Comparison of ENCODE assay signal across 10 cellular contexts in the genomic region with DNA sequence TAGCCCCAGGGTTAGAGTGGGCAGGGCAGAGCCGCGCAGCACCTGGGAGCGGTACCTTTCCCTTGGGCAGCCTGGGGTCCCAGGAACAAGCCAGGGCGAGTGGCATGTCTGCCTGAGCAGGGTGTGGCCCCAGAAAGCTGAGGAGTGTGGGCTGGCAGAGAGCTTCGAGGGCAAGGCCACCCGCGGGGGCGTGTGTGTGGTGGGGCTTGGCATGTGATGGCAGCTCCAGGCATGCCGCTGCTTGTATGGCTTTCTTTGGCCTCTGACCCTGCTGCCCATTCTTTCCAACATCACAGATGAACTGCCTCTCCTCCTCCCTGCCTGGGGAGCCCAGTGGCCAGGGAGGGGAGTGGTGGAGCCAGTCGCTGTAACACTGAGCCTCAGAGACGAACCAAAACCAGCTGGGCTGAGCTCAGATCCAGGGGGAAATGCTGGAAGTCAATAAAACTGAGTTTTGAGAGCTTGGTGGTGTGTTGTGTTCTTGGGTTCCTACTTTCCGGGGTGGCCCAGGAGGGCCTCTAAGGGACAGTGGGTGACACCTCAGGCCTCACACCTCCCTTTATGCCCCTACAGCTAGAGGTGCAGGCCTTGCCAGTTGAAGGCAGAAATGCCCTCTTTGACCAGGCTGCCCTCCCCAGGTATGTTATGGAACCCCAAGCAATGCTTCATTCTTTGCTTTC. TPM values are rescaled to one million over a fixed set of nuclear protein-coding genes. Genes with fewer than 3 reads are reported as not detected.
DNase-seq lines count a peak whose midpoint lies in the region; ATAC-seq, FAIRE-seq and TF ChIP-seq lines count a peak whose summit lies in the region.
"Had no signal": no experiment of that assay in that cellular context is flagged by ENCODE, and none has a peak within 500 bp of the region (broad histone marks: within the 10 kb centered on the region; RNA-seq: fewer than 3 reads in every experiment).

No MANE protein-coding gene starts in this region.

- H3K27ac Mint-ChIP-seq in activated naive CD4-positive, alpha-beta T cell treated with anti-CD3 and anti-CD28 coated beads, Interleukin-2, amount 50 U/mL, for 72 hours: peak overlapping the region; percentile 69 to 76

- intact Hi-C loops in K562 (cut with micrococcal nuclease): no loop called here

- WGBS in K562 (ENCODE audit: insufficient coverage, low coverage, missing lambda C conversion rate): 82% methylated on average over 8 of the region's 12 CpGs
- WGBS in urinary bladder: 76% methylated on average over 12 of the region's 12 CpGs

- TF ChIP-seq RAD21 in K562 (CRISPR knock-in tag; conservative IDR thresholded peaks at IDR 0.05 in 1 of 2, IDR thresholded peaks at IDR 0.05 in 1 of 2): no peak

- H3K4me1 ChIP-seq in K562 (replicated peaks in 1 of 2; ENCODE audit: control insufficient read depth in 2 of 2, insufficient read depth in 2 of 2, low read length in 2 of 2): peaks cover 39 to 72% of the 10 kb centered on the region in 2 experiments
- no peaks in the 10 kb centered on the region for H3K4me1 ChIP-seq in urinary bladder (ENCODE audit: insufficient read depth)

- H3K4me3 ChIP-seq in K562 (no peak overlapping the region), urinary bladder (ENCODE audit: low read depth, low read length) (no peak overlapping the region)
- H3K4me3 ChIP-seq: lower lobe of right lung had no signal

- CTCF ChIA-PET in K562 (lab: Yijun Ruan, JAX; ENCODE audit: low intra/inter-chr PET ratio): no interaction called here

- peak overlapping the region; percentile 19; the same call in 1 of the 3 replicates for H3K27ac ChIP-seq in K562 (ENCODE audit: extremely low read depth, low read depth, low read length)
- peak overlapping the region; percentile 51 for H3K27ac ChIP-seq in urinary bladder (ENCODE audit: low read depth)
- H3K27ac ChIP-seq: lower lobe of right lung had no signal

- TF ChIP-seq CTCF in K562 (IDR thresholded peaks at IDR 0.05 in 2 of 3, conservative IDR thresholded peaks at IDR 0.05 in 1 of 3; ENCODE audit: insufficient read depth in 2 of 3, low read depth in 1 of 3, low read length in 3 of 3): no peak

- no peaks in the 10 kb centered on the region for H3K9me3 ChIP-seq in K562 (replicated peaks; ENCODE audit: control insufficient read depth, insufficient read depth, low read depth, low read length)
- H3K9me3 ChIP-seq: lower lobe of right lung had no signal

- H4K20me1 ChIP-seq in K562 (replicated peaks; ENCODE audit: control insufficient read depth, insufficient read depth, low read length): no peaks in the 10 kb centered on the region

- H3K36me3 Mint-ChIP-seq in activated naive CD4-positive, alpha-beta T cell treated with anti-CD3 and anti-CD28 coated beads, Interleukin-2, amount 50 U/mL, for 72 hours: no peaks in the 10 kb centered on the region

- POLR2A ChIA-PET in K562 (lab: Yijun Ruan, JAX): interaction anchor here (1.2 kb wide), 1 partner anchor 11 kb away, joined by 3 read pairs; no protein-coding TSS in a partner anchor

- in situ Hi-C loops in K562 (cut with MboI): no loop called here

- no peak for TF ChIP-seq POLR2A in K562 (conservative IDR thresholded peaks at IDR 0.05)

- H3K36me3 ChIP-seq in K562 (ENCODE audit: control insufficient read depth, insufficient read depth, low read length): no peaks in the 10 kb centered on the region
- H3K36me3 ChIP-seq in urinary bladder (ENCODE audit: insufficient read depth): peaks cover 4% of the 10 kb centered on the region

- DNase-seq in activated naive CD4-positive, alpha-beta T cell treated with anti-CD3 and anti-CD28 coated beads, Interleukin-2, amount 50 U/mL, for 72 hours (ENCODE audit: low spot score in 2 of 2): peak in 1 of 2 donors; percentile 53
- no peak for DNase-seq in activated naive CD4-positive, alpha-beta T cell treated with anti-CD3 and anti-CD28 coated beads, Interleukin-2, amount 50 U/mL, for 16 hours
- no peak for DNase-seq in K562 (ENCODE audit: extremely low read depth in 1 of 4, low spot score in 3 of 4)
- DNase-seq in midbrain (lab: John Stamatoyannopoulos, UW): peak; percentile 45
- no peak for DNase-seq in stimulated activated CD4-positive, alpha-beta T cell treated with anti-CD3 and anti-CD28 coated beads, Interleukin-4, amount 100 ng/mL, for 4 hours
- DNase-seq in NOMO-1 (lab: John Stamatoyannopoulos, UW; ENCODE audit: unreplicated experiment in 2 of 2): no peak
- DNase-seq: lower lobe of right lung had no signal

- TF ChIP-seq EP300 in K562 (IDR thresholded peaks at IDR 0.05; ENCODE audit: low read length): no peak

- peak overlapping the region in 1 of 2 experiments; percentile 43; a peak in 1 of 4 replicates for H3K9ac ChIP-seq in K562 (ENCODE audit: insufficient read depth in 1 of 2, low read depth in 2 of 2, low read length in 2 of 2)

- H3K9me3 Mint-ChIP-seq in activated naive CD4-positive, alpha-beta T cell treated with anti-CD3 and anti-CD28 coated beads, Interleukin-2, amount 50 U/mL, for 72 hours: no peaks in the 10 kb centered on the region

- ATAC-seq in activated naive CD4-positive, alpha-beta T cell treated with anti-CD3 and anti-CD28 coated beads, Interleukin-2, amount 50 U/mL, for 72 hours: no peak
- no peak; the same call in 2 of the 3 replicates for ATAC-seq in K562
- ATAC-seq in HG02763 (IDR thresholded peaks at IDR 0.05; ENCODE audit: unreplicated experiment): no peak

- no peaks in the 10 kb centered on the region for H3K79me2 ChIP-seq in K562 (ENCODE audit: control insufficient read depth, insufficient read depth, low read length)

- H3K4me2 ChIP-seq in K562 (ENCODE audit: insufficient read depth, low read length): peak overlapping the region; percentile 25; the same call in 1 of the 2 replicates

- no peak for FAIRE-seq in K562 (lab: Jason Lieb, UNC)

- no TSS peak for BruUV-seq in K562 (replicated peaks; lab: Mats Ljungman, UMichigan)

- H2AFZ ChIP-seq in K562 (ENCODE audit: low read depth, low read length): peak overlapping the region; percentile 77

- H3K9me1 ChIP-seq in K562 (ENCODE audit: control insufficient read depth, insufficient read depth, low read length): no peaks in the 10 kb centered on the region

- no peaks in the 10 kb centered on the region for H3K27me3 ChIP-seq in K562 (ENCODE audit: control insufficient read depth in 2 of 2, insufficient read depth in 2 of 2, low read length in 2 of 2)

RNA-seq across cellular contexts. Expression of a gene that starts 7.4 kb away (rescaled TPM):
- 10 to 100 TPM; 59.7 to 67.2 TPM for total RNA-seq in activated naive CD4-positive, alpha-beta T cell treated with anti-CD3 and anti-CD28 coated beads, Interleukin-2, amount 50 U/mL, for 72 hours
- total RNA-seq in K562 (2011; cell fraction: chromatin; rRNA removed; ENCODE audit: low replicate concordance): 11.1 and 15.9 TPM in 2 replicates
- total RNA-seq in K562 (2011; cell fraction: nucleolus; rRNA removed): 9.1 and 10.3 TPM in 2 replicates
- 7.7 and 9.6 TPM in 2 replicates for total RNA-seq in K562 (2011; cell fraction: nucleoplasm; rRNA removed)
- total RNA-seq in K562 (2014; rRNA removed) (1.6 and 1.7 TPM in 2 replicates), K562 (2014; rRNA removed; fragmentation: Illumina TruSeq; extraction: Trizol) (0.99 and 1.1 TPM in 2 replicates), K562 (2015; rRNA removed; fragmentation: Illumina TruSeq; extraction: Trizol) (1.7 and 2.1 TPM in 2 replicates), K562 (2021) (2.5 and 2.8 TPM in 2 replicates), urinary bladder (38.7 TPM)
- polyA plus RNA-seq in K562 (2011; rRNA removed) (2.6 and 8.2 TPM in 2 replicates), K562 (2014; fragmentation: Illumina TruSeq; extraction: Trizol) (1.8 and 2.2 TPM in 2 replicates), K562 (2014; fragmentation: Nextera tagmentation; extraction: Ambion mirVana) (under 1 TPM in 1 of 2 experiments, not detected in 1; 0.08 TPM), K562 (2014; rRNA removed) (3.0 and 3.9 TPM in 2 replicates), urinary bladder (76.9 TPM)
- 3.7 and 7.3 TPM in 2 replicates for polyA plus RNA-seq in K562 (2011; cell fraction: cytosol; rRNA removed)
- 9.3 and 20.5 TPM in 2 replicates for polyA plus RNA-seq in K562 (2011; cell fraction: nucleus; rRNA removed)
- polyA plus RNA-seq in K562 (2012): 5.0 and 8.5 TPM in 2 replicates
- polyA minus RNA-seq in K562 (2011; rRNA and poly(A)+ RNA removed): 2.0 and 4.1 TPM in 2 replicates
- polyA minus RNA-seq in K562 (2011; cell fraction: cytosol; rRNA and poly(A)+ RNA removed): 3.9 and 4.7 TPM in 2 replicates
- polyA minus RNA-seq in K562 (2011; cell fraction: nucleus; rRNA and poly(A)+ RNA removed): 3.4 and 10.0 TPM in 2 replicates

RNA-seq across cellular contexts. Expression of a gene that starts 22.6 kb away (rescaled TPM):
- total RNA-seq in activated naive CD4-positive, alpha-beta T cell treated with anti-CD3 and anti-CD28 coated beads, Interleukin-2, amount 50 U/mL, for 72 hours: 1 to 10 TPM in 1 of 2 donors, under 1 TPM in 1; 0.09 to 3.1 TPM
- 7.3 and 20.4 TPM in 2 replicates for total RNA-seq in K562 (2011; cell fraction: chromatin; rRNA removed; ENCODE audit: low replicate concordance)
- 5.5 and 20.2 TPM in 2 replicates for total RNA-seq in K562 (2011; cell fraction: nucleolus; rRNA removed)
- 6.1 and 11.5 TPM in 2 replicates for total RNA-seq in K562 (2011; cell fraction: nucleoplasm; rRNA removed)
- total RNA-seq in K562 (2014; rRNA removed) (0.45 and 0.53 TPM in 2 replicates), K562 (2014; rRNA removed; fragmentation: Illumina TruSeq; extraction: Trizol) (0.03 and 0.25 TPM in 2 replicates), K562 (2015; rRNA removed; fragmentation: Illumina TruSeq; extraction: Trizol) (0.23 and 0.40 TPM in 2 replicates), K562 (2021) (0.67 and 0.71 TPM in 2 replicates), urinary bladder (1.0 TPM)
- polyA plus RNA-seq in K562 (2011; rRNA removed) (1.2 and 2.4 TPM in 2 replicates), K562 (2014; fragmentation: Illumina TruSeq; extraction: Trizol) (0.30 and 0.93 TPM in 2 replicates), K562 (2014; fragmentation: Nextera tagmentation; extraction: Ambion mirVana) (under 1 TPM in 1 of 2 experiments, not detected in 1; 0.15 TPM), K562 (2014; rRNA removed) (0.98 and 1.3 TPM in 2 replicates), urinary bladder (2.1 TPM)
- 1.2 and 6.3 TPM in 2 replicates for polyA plus RNA-seq in K562 (2011; cell fraction: cytosol; rRNA removed)
- polyA plus RNA-seq in K562 (2011; cell fraction: nucleus; rRNA removed): 3.5 and 11.2 TPM in 2 replicates
- 1.2 and 1.7 TPM in 2 replicates for polyA plus RNA-seq in K562 (2012)
- polyA minus RNA-seq in K562 (2011; rRNA and poly(A)+ RNA removed): 0.90 and 1.6 TPM in 2 replicates
- 3.7 and 5.7 TPM in 2 replicates for polyA minus RNA-seq in K562 (2011; cell fraction: cytosol; rRNA and poly(A)+ RNA removed)
- polyA minus RNA-seq in K562 (2011; cell fraction: nucleus; rRNA and poly(A)+ RNA removed): 0.67 and 3.2 TPM in 2 replicates
- total RNA-seq: lower lobe of right lung had no signal

RNA-seq across cellular contexts. Expression of a gene that starts 32.9 kb away (rescaled TPM):
- 100 to 1,000 TPM; 240 to 410 TPM for total RNA-seq in activated naive CD4-positive, alpha-beta T cell treated with anti-CD3 and anti-CD28 coated beads, Interleukin-2, amount 50 U/mL, for 72 hours
- 31.2 and 48.4 TPM in 2 replicates for total RNA-seq in K562 (2011; cell fraction: chromatin; rRNA removed; ENCODE audit: low replicate concordance)
- total RNA-seq in K562 (2011; cell fraction: nucleolus; rRNA removed): 21.7 and 30.7 TPM in 2 replicates
- 25.6 and 26.8 TPM in 2 replicates for total RNA-seq in K562 (2011; cell fraction: nucleoplasm; rRNA removed)
- total RNA-seq in K562 (2014; rRNA removed) (32.8 and 47.0 TPM in 2 replicates), K562 (2014; rRNA removed; fragmentation: Illumina TruSeq; extraction: Trizol) (30.0 and 32.1 TPM in 2 replicates), K562 (2015; rRNA removed; fragmentation: Illumina TruSeq; extraction: Trizol) (25.1 and 26.9 TPM in 2 replicates), K562 (2021) (52.4 and 57.6 TPM in 2 replicates), urinary bladder (4.8 TPM)
- polyA plus RNA-seq in K562 (2011; rRNA removed) (48.6 and 71.9 TPM in 2 replicates), K562 (2014; fragmentation: Illumina TruSeq; extraction: Trizol) (126 and 174 TPM in 2 replicates), K562 (2014; fragmentation: Nextera tagmentation; extraction: Ambion mirVana) (10 to 100 TPM; 31.5 to 60.0 TPM), K562 (2014; rRNA removed) (42.4 and 48.9 TPM in 2 replicates), urinary bladder (41.9 TPM)
- polyA plus RNA-seq in K562 (2011; cell fraction: cytosol; rRNA removed): 91.8 and 167 TPM in 2 replicates
- 89.0 and 90.1 TPM in 2 replicates for polyA plus RNA-seq in K562 (2011; cell fraction: nucleus; rRNA removed)
- 60.3 and 69.5 TPM in 2 replicates for polyA plus RNA-seq in K562 (2012)
- polyA minus RNA-seq in K562 (2011; rRNA and poly(A)+ RNA removed): 19.6 and 23.6 TPM in 2 replicates
- polyA minus RNA-seq in K562 (2011; cell fraction: cytosol; rRNA and poly(A)+ RNA removed): 25.1 and 27.8 TPM in 2 replicates
- polyA minus RNA-seq in K562 (2011; cell fraction: nucleus; rRNA and poly(A)+ RNA removed): 12.7 and 18.3 TPM in 2 replicates

RNA-seq across cellular contexts. Expression of a gene that starts 33.5 kb away (rescaled TPM):
- total RNA-seq in activated naive CD4-positive, alpha-beta T cell treated with anti-CD3 and anti-CD28 coated beads, Interleukin-2, amount 50 U/mL, for 72 hours: not detected
- total RNA-seq in K562 (2011; cell fraction: chromatin; rRNA removed; ENCODE audit: low replicate concordance): not detected in 2 replicates
- not detected in 2 replicates for total RNA-seq in K562 (2011; cell fraction: nucleolus; rRNA removed)
- total RNA-seq in K562 (2011; cell fraction: nucleoplasm; rRNA removed): not detected in 2 replicates
- total RNA-seq in K562 (2014; rRNA removed) (not detected in 2 replicates), K562 (2014; rRNA removed; fragmentation: Illumina TruSeq; extraction: Trizol) (not detected in 2 replicates), K562 (2015; rRNA removed; fragmentation: Illumina TruSeq; extraction: Trizol) (not detected in 2 replicates), K562 (2021) (not detected in 2 replicates), urinary bladder (not detected)
- polyA plus RNA-seq in K562 (2011; rRNA removed) (not detected in 2 replicates), K562 (2014; fragmentation: Illumina TruSeq; extraction: Trizol) (not detected in 2 replicates), K562 (2014; fragmentation: Nextera tagmentation; extraction: Ambion mirVana) (under 1 TPM in 1 of 2 experiments, not detected in 1; 0.04 TPM), K562 (2014; rRNA removed) (not detected in 2 replicates), urinary bladder (not detected)
- polyA plus RNA-seq in K562 (2011; cell fraction: cytosol; rRNA removed): not detected in 2 replicates
- polyA plus RNA-seq in K562 (2011; cell fraction: nucleus; rRNA removed): not detected in 2 replicates
- polyA plus RNA-seq in K562 (2012): 0.05 TPM in 1 of 2 replicates, not detected in the other
- polyA minus RNA-seq in K562 (2011; rRNA and poly(A)+ RNA removed): not detected in 2 replicates
- polyA minus RNA-seq in K562 (2011; cell fraction: cytosol; rRNA and poly(A)+ RNA removed): not detected in 2 replicates
- not detected in 2 replicates for polyA minus RNA-seq in K562 (2011; cell fraction: nucleus; rRNA and poly(A)+ RNA removed)
- total RNA-seq: NCI-H460 had no signal

RNA-seq across cellular contexts. Expression of a gene that starts 41.3 kb away (rescaled TPM):
- 10 to 100 TPM; 25.8 to 36.9 TPM for total RNA-seq in activated naive CD4-positive, alpha-beta T cell treated with anti-CD3 and anti-CD28 coated beads, Interleukin-2, amount 50 U/mL, for 72 hours
- 42.8 and 94.2 TPM in 2 replicates for total RNA-seq in K562 (2011; cell fraction: chromatin; rRNA removed; ENCODE audit: low replicate concordance)
- total RNA-seq in K562 (2011; cell fraction: nucleolus; rRNA removed): 52.6 and 59.7 TPM in 2 replicates
- total RNA-seq in K562 (2011; cell fraction: nucleoplasm; rRNA removed): 43.8 and 46.6 TPM in 2 replicates
- total RNA-seq in K562 (2014; rRNA removed): 5.4 and 9.9 TPM in 2 replicates
- 13.1 and 17.8 TPM in 2 replicates for total RNA-seq in K562 (2014; rRNA removed; fragmentation: Illumina TruSeq; extraction: Trizol)
- 16.4 and 16.9 TPM in 2 replicates for total RNA-seq in K562 (2015; rRNA removed; fragmentation: Illumina TruSeq; extraction: Trizol)
- 18.2 and 19.8 TPM in 2 replicates for total RNA-seq in K562 (2021)
- polyA plus RNA-seq in K562 (2011; rRNA removed): 34.6 and 41.4 TPM in 2 replicates
- 57.6 and 64.0 TPM in 2 replicates for polyA plus RNA-seq in K562 (2011; cell fraction: cytosol; rRNA removed)
- 72.9 and 74.0 TPM in 2 replicates for polyA plus RNA-seq in K562 (2011; cell fraction: nucleus; rRNA removed)
- 17.4 and 29.3 TPM in 2 replicates for polyA plus RNA-seq in K562 (2012)
- polyA plus RNA-seq in K562 (2014; fragmentation: Illumina TruSeq; extraction: Trizol): 33.8 and 36.2 TPM in 2 replicates
- 10 to 100 TPM in 1 of 2 experiments, 1 to 10 TPM in 1; 5.6 to 12.9 TPM for polyA plus RNA-seq in K562 (2014; fragmentation: Nextera tagmentation; extraction: Ambion mirVana)
- 21.0 and 24.6 TPM in 2 replicates for polyA plus RNA-seq in K562 (2014; rRNA removed)
- 26.1 and 28.4 TPM in 2 replicates for polyA minus RNA-seq in K562 (2011; rRNA and poly(A)+ RNA removed)
- 12.9 and 18.8 TPM in 2 replicates for polyA minus RNA-seq in K562 (2011; cell fraction: cytosol; rRNA and poly(A)+ RNA removed)
- 40.4 and 52.2 TPM in 2 replicates for polyA minus RNA-seq in K562 (2011; cell fraction: nucleus; rRNA and poly(A)+ RNA removed)
- total RNA-seq in urinary bladder: 11.2 TPM
- 36.3 TPM for polyA plus RNA-seq in urinary bladder

Comparison
In these comparisons a context has a peak if more than half of its experiments do, and no peak if none do; other contexts are left out.
1. RNA of a gene that starts 32.9 kb away (total RNA-seq): 240 to 410 TPM in activated naive CD4-positive, alpha-beta T cell treated with anti-CD3 and anti-CD28 coated beads, Interleukin-2, amount 50 U/mL, for 72 hours; 21.7 to 57.6 TPM in K562 and 4.8 TPM in urinary bladder (single experiment); every median in the first group is over 4 times any median in the second.